In genomic region chr15:63320446-63320845, GRCh38 we compare ENCODE assay signal across 6 cellular contexts. TPM values are rescaled to one million over a fixed set of nuclear protein-coding genes. Genes with fewer than 3 reads are reported as not detected.
DNase-seq lines count a peak whose midpoint lies in the region; ATAC-seq lines count a peak whose summit lies in the region.
"Not testable (repeated sequence)": the region's sequence is repeated elsewhere in the genome, so short reads cannot be mapped to it uniquely, and the experiment has no call there.

No MANE protein-coding gene starts in this region.

- H2AFZ ChIP-seq in Karpas-422 (ENCODE audit: low read length); neuronal stem cell (ENCODE audit: low read length): not testable (repeated sequence)

- not testable (repeated sequence) for H3K18ac ChIP-seq in neuronal stem cell (ENCODE audit: low read length)

- not testable (repeated sequence) for H3K4ac ChIP-seq in neuronal stem cell (ENCODE audit: low read length)

- peak; percentile 23 for DNase-seq in Karpas-422
- peak; percentile 67 for DNase-seq in NCI-H2171 treated with DMSO at 0.1 percent for 48 hours (lab: John Stamatoyannopoulos, UW)
- DNase-seq in NCI-H524 treated with DMSO at 0.1 percent for 48 hours (lab: John Stamatoyannopoulos, UW): peak; percentile 27
- DNase-seq in NCI-H82 treated with DMSO at 0.1 percent for 48 hours (lab: John Stamatoyannopoulos, UW; ENCODE audit: unreplicated experiment): peak; percentile 83
- DNase-seq in activated naive CD8-positive, alpha-beta T cell treated with anti-CD3 and anti-CD28 coated beads, Interleukin-2, amount 10 ng/mL, durations not matched to agents 7 days and 5 days; neuronal stem cell (ENCODE audit: low spot score): not testable (repeated sequence)

- not testable (repeated sequence) for H3K4me1 Mint-ChIP-seq in activated naive CD8-positive, alpha-beta T cell treated with anti-CD3 and anti-CD28 coated beads, Interleukin-2, amount 10 ng/mL, durations not matched to agents 7 days and 5 days

- peak overlapping the region; percentile 47 for H4K91ac ChIP-seq in neuronal stem cell (ENCODE audit: low read depth, low read length, poor library complexity)

- not testable (repeated sequence) for H3K14ac ChIP-seq in neuronal stem cell (ENCODE audit: low read length)

- not testable (repeated sequence) for H2BK5ac ChIP-seq in neuronal stem cell (ENCODE audit: low read length)

- not testable (repeated sequence) for H3K23ac ChIP-seq in neuronal stem cell (ENCODE audit: low read depth, low read length, poor library complexity)

- H3K9me3 ChIP-seq in Karpas-422 (ENCODE audit: low read length); neuronal stem cell (replicated peaks in 1 of 2; ENCODE audit: control insufficient read depth in 2 of 2, insufficient read depth in 1 of 2, low read depth in 1 of 2, low read length in 2 of 2): not testable (repeated sequence)

- H3K4me3 Mint-ChIP-seq in activated naive CD8-positive, alpha-beta T cell treated with anti-CD3 and anti-CD28 coated beads, Interleukin-2, amount 10 ng/mL, durations not matched to agents 7 days and 5 days: not testable (repeated sequence)

- not testable (repeated sequence) for H3K4me1 ChIP-seq in Karpas-422 (ENCODE audit: low read length); neuronal stem cell (ENCODE audit: control insufficient read depth in 2 of 2, insufficient read depth in 1 of 2, low read depth in 1 of 2, low read length in 2 of 2)

- ATAC-seq in activated naive CD8-positive, alpha-beta T cell treated with anti-CD3 and anti-CD28 coated beads, Interleukin-2, amount 10 ng/mL, durations not matched to agents 7 days and 5 days (ENCODE audit: low read depth): not testable (repeated sequence)

- not testable (repeated sequence) for H2BK120ac ChIP-seq in neuronal stem cell (ENCODE audit: low read depth, low read length)

- not testable (repeated sequence) for H3K36me3 ChIP-seq in Karpas-422 (ENCODE audit: insufficient read depth, low read length); neuronal stem cell (replicated peaks in 1 of 2; ENCODE audit: control insufficient read depth in 2 of 2, insufficient read depth in 2 of 2, low read length in 2 of 2)

- H3K27me3 Mint-ChIP-seq in activated naive CD8-positive, alpha-beta T cell treated with anti-CD3 and anti-CD28 coated beads, Interleukin-2, amount 10 ng/mL, durations not matched to agents 7 days and 5 days: not testable (repeated sequence)

- H3K27ac ChIP-seq in Karpas-422 (ENCODE audit: low read length); neuronal stem cell (replicated peaks; ENCODE audit: low read length): not testable (repeated sequence)

- H2BK12ac ChIP-seq in neuronal stem cell (ENCODE audit: low read length): not testable (repeated sequence)

- not testable (repeated sequence) for H4K8ac ChIP-seq in neuronal stem cell (ENCODE audit: low read depth, low read length)

- H3K36me3 Mint-ChIP-seq in activated naive CD8-positive, alpha-beta T cell treated with anti-CD3 and anti-CD28 coated beads, Interleukin-2, amount 10 ng/mL, durations not matched to agents 7 days and 5 days: not testable (repeated sequence)

- H3K9ac ChIP-seq in Karpas-422 (ENCODE audit: low read length); neuronal stem cell (ENCODE audit: low read depth, low read length, poor library complexity): not testable (repeated sequence)

- not testable (repeated sequence) for H4K20me1 ChIP-seq in Karpas-422 (ENCODE audit: insufficient read depth, low read depth, low read length)

- H2AK5ac ChIP-seq in neuronal stem cell (ENCODE audit: low read depth, low read length): not testable (repeated sequence)

- POLR2A ChIA-PET in activated naive CD8-positive, alpha-beta T cell treated with anti-CD3 and anti-CD28 coated beads, Interleukin-2, amount 10 ng/mL, durations not matched to agents 7 days and 5 days (lab: Charles Lee): interaction anchor here (0.5 kb wide), 1 partner anchor 85 kb away, joined by 4 read pairs; no protein-coding TSS in a partner anchor

- no CpG with 5 or more reads among the region's 10 CpGs for WGBS in neuronal stem cell (ENCODE audit: extremely low coverage in 2 of 2, insufficient read length in 2 of 2, insufficient replicate concordance in 1 of 2), 2 donors

- not testable (repeated sequence) for H3K9me3 Mint-ChIP-seq in activated naive CD8-positive, alpha-beta T cell treated with anti-CD3 and anti-CD28 coated beads, Interleukin-2, amount 10 ng/mL, durations not matched to agents 7 days and 5 days

- H3K79me2 ChIP-seq in Karpas-422 (ENCODE audit: low read length): not testable (repeated sequence)

- not testable (repeated sequence) for H2BK15ac ChIP-seq in neuronal stem cell (ENCODE audit: low read length)

- H3K9me2 ChIP-seq in Karpas-422 (replicated peaks; ENCODE audit: insufficient read depth, low read length): not testable (repeated sequence)

- H3K4me2 ChIP-seq in Karpas-422 (ENCODE audit: low read depth, low read length, poor library complexity, severe bottlenecking); neuronal stem cell (ENCODE audit: insufficient read depth, low read length, poor library complexity, severe bottlenecking): not testable (repeated sequence)

- H3K4me3 ChIP-seq in Karpas-422 (ENCODE audit: low read length); neuronal stem cell (ENCODE audit: low read length in 2 of 2): not testable (repeated sequence)

- peak overlapping the region; percentile 8 for H3K27ac Mint-ChIP-seq in activated naive CD8-positive, alpha-beta T cell treated with anti-CD3 and anti-CD28 coated beads, Interleukin-2, amount 10 ng/mL, durations not matched to agents 7 days and 5 days

- H3K79me1 ChIP-seq in neuronal stem cell (ENCODE audit: low read depth, low read length): not testable (repeated sequence)

- H3K27me3 ChIP-seq in Karpas-422 (ENCODE audit: low read length); neuronal stem cell (ENCODE audit: control insufficient read depth in 3 of 3, insufficient read depth in 3 of 3, low read depth in 1 of 3, low read length in 3 of 3): not testable (repeated sequence)

RNA-seq across cellular contexts. Expression of gene APH1B, which starts 43.0 kb away (rescaled TPM):
- total RNA-seq in Karpas-422 (2014; rRNA removed; shearing (Covaris generic); ENCODE audit: low replicate concordance): 21.4 and 34.8 TPM in 2 replicates
- 10 to 100 TPM; 17.9 to 19.1 TPM for total RNA-seq in activated naive CD8-positive, alpha-beta T cell treated with anti-CD3 and anti-CD28 coated beads, Interleukin-2, amount 10 ng/mL, durations not matched to agents 7 days and 5 days
- 3.6 TPM for polyA plus RNA-seq in neuronal stem cell (2013, experiment 1 of 2)
- polyA plus RNA-seq in neuronal stem cell (2013, experiment 2 of 2): 3.9 TPM
